In the genomic region with DNA sequence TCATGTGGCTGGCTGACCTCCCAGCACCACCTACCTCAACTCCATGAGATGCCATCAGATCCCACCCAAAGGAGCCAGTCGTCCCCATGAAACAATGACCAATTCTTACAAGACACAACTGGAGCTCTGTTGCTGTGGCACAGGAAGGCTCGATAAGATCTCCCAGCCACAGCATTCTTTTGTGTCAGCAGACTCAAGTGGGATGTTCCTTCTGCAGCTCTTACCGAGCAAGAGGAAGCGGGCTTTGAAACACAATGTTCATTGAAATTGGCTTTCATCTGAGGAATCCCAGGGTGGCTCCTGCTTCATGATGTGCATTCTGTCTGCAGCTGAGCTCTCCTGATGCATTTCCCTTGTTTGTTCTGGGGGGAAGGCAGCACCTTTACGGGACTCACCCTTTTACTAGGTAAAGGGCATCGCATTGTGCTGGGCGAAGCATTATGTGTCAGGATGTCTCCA, we compare ENCODE assay signal across 13 cellular contexts.
A peak's percentile ranks its signal among the peaks of the same experiment; 100 is the strongest.
DNase-seq lines count a peak whose midpoint lies in the region; ATAC-seq and TF ChIP-seq lines count a peak whose summit lies in the region.
"Had no signal": no experiment of that assay in that cellular context is flagged by ENCODE, and none has a peak within 500 bp of the region (broad histone marks: within the 10 kb centered on the region; RNA-seq: fewer than 3 reads in every experiment).

No MANE protein-coding gene starts in this region.

- POLR2A ChIA-PET in naive thymus-derived CD4-positive, alpha-beta T cell (lab: Charles Lee): interaction anchor here (0.5 kb wide), 1 partner anchor 443 kb away, joined by 3 read pairs; no protein-coding TSS in a partner anchor

- in situ Hi-C loops in SK-MEL-5 (cut with HindIII; ENCODE audit: low pct_unique_long_range_greater_than_20kb, low sequenced_read_pairs) (no loop called here), GM13977 (cut with MboI; ENCODE audit: low pct_unique_long_range_greater_than_20kb, low sequenced_read_pairs, unreplicated experiment) (no loop called here)

- ATAC-seq in naive thymus-derived CD4-positive, alpha-beta T cell: peak; percentile 68
- ATAC-seq: Panc1 had no signal

- TF ChIP-seq CTCF in GM13977 (IDR thresholded peaks at IDR 0.05; ENCODE audit: extremely low read depth, insufficient read depth, missing control alignments): no peak

- H3K27ac ChIP-seq in epithelial cell of prostate: peak overlapping the region; percentile 38
- no peak overlapping the region for H3K27ac ChIP-seq in naive thymus-derived CD4-positive, alpha-beta T cell (ENCODE audit: low read depth, low read length)
- H3K27ac ChIP-seq: tibial artery had no signal

- H3K36me3 Mint-ChIP-seq in naive thymus-derived CD4-positive, alpha-beta T cell: peaks cover 0 to 6% (median 0%) of the 10 kb centered on the region in 5 donors

- intact Hi-C loops in naive thymus-derived CD4-positive, alpha-beta T cell (cut with micrococcal nuclease): no loop called here

- peaks cover 2 to 32% of the 10 kb centered on the region in 2 donors for H3K4me1 ChIP-seq in naive thymus-derived CD4-positive, alpha-beta T cell (ENCODE audit: control insufficient read depth in 2 of 2, insufficient read depth in 2 of 2, low read length in 2 of 2)
- H3K4me1 ChIP-seq: tibial artery had no signal

- H3K4me3 ChIP-seq in naive thymus-derived CD4-positive, alpha-beta T cell (ENCODE audit: low read length): no peak overlapping the region
- H3K4me3 ChIP-seq: tibial artery had no signal

- H3K36me3 ChIP-seq in naive thymus-derived CD4-positive, alpha-beta T cell (ENCODE audit: control insufficient read depth in 2 of 3, insufficient read depth in 3 of 3, low read length in 3 of 3): no peaks in the 10 kb centered on the region
- H3K36me3 ChIP-seq: tibial artery had no signal

- DNase-seq in CMK (ENCODE audit: low read depth): peak; percentile 50
- peak; percentile 99 for DNase-seq in SK-MEL-5 (ENCODE audit: low read depth, low spot score)
- peak; percentile 36 for DNase-seq in epithelial cell of prostate (ENCODE audit: low read depth, low spot score)
- peak in 6 of 9 donors; percentile 31 to 55 (median 39) for DNase-seq in naive thymus-derived CD4-positive, alpha-beta T cell
- no peak for DNase-seq in HuH-7 (ENCODE audit: low spot score)
- no peak for DNase-seq in GM13977 (ENCODE audit: low spot score)
- no peak for DNase-seq in DMS53 treated with DMSO at 0.1 percent for 48 hours (lab: John Stamatoyannopoulos, UW; ENCODE audit: unreplicated experiment)
- DNase-seq in NCI-H748 (lab: John Stamatoyannopoulos, UW; ENCODE audit: unreplicated experiment): no peak
- DNase-seq: Calu3; NCI-H146; stimulated activated CD4-positive, alpha-beta T cell treated with anti-CD3 and anti-CD28 coated beads, Interleukin-2, amount 100 ng/mL, for 48 hours; tibial artery had no signal

- peak overlapping the region in 8 of 10 donors; percentile 14 to 66 (median 56) for H3K4me3 Mint-ChIP-seq in naive thymus-derived CD4-positive, alpha-beta T cell

- CTCF ChIA-PET in naive thymus-derived CD4-positive, alpha-beta T cell (lab: Charles Lee): no interaction called here

- H3K27me3 Mint-ChIP-seq in naive thymus-derived CD4-positive, alpha-beta T cell: peaks cover 0 to 5% (median 0%) of the 10 kb centered on the region in 5 donors

- no peaks in the 10 kb centered on the region for H3K9me3 ChIP-seq in naive thymus-derived CD4-positive, alpha-beta T cell (ENCODE audit: control insufficient read depth in 2 of 3, low read length in 3 of 3)
- H3K9me3 ChIP-seq: tibial artery had no signal

- no peaks in the 10 kb centered on the region for H3K27me3 ChIP-seq in naive thymus-derived CD4-positive, alpha-beta T cell (ENCODE audit: control insufficient read depth in 2 of 2, insufficient read depth in 2 of 2, low read length in 2 of 2)
- H3K27me3 ChIP-seq: tibial artery had no signal

- peak overlapping the region in 4 of 9 donors; percentile 17 to 79 (median 32) for H3K27ac Mint-ChIP-seq in naive thymus-derived CD4-positive, alpha-beta T cell

- H3K4me1 Mint-ChIP-seq in naive thymus-derived CD4-positive, alpha-beta T cell: peaks cover 23 to 60% (median 51%) of the 10 kb centered on the region in 7 donors

- no peaks in the 10 kb centered on the region for H3K9me3 Mint-ChIP-seq in naive thymus-derived CD4-positive, alpha-beta T cell

Comparison
In these comparisons a context has a peak if more than half of its experiments do, and no peak if none do; other contexts are left out.
1. DNase-seq: peak in CMK (single experiment), SK-MEL-5 (single experiment), epithelial cell of prostate (single experiment) and naive thymus-derived CD4-positive, alpha-beta T cell (6 of 9); none in HuH-7 (single experiment), GM13977 (single experiment), DMS53 treated with DMSO at 0.1 percent for 48 hours (single experiment) and NCI-H748 (single experiment).